22 cellular contexts compared by ENCODE assay signal in the genomic region with DNA sequence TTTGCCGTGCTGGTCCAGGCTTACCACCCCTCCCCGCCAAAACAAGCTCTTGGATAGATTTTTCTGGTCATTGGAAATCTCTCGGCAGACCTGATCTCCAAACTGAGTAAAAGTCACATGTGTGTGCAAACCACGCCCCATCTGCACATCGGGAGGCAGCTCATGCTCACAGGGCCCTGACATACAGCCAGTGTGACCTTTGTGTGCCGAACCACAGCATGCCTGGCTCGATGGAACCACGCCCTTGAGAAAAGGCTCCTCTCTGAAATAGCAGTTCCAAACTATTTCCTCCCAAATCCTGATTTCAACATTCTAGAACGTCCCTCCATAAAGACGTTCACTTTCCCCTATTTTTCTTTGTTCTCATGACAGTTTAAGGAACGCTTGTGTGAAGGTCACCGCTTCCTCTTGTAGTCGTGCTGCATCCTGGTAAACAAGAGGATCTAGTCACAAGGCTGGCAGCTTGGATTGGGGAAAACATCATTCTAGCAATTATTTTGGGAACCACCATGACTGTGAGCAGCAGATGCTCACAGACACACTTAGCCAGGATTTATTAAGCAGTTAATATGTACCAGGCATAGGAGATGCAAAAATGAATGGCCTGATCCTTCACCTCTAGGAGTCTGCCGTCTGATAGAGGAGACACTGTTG.
"Had no signal": no experiment of that assay in that cellular context is flagged by ENCODE, and none has a peak within 500 bp of the region (broad histone marks: within the 10 kb centered on the region; RNA-seq: fewer than 3 reads in every experiment).

No MANE protein-coding gene starts in this region.

- H3K4me3 ChIP-seq: body of pancreas, lung, prostate gland, skin epidermis, stomach, thoracic aorta had no signal

- H3K27me3 ChIP-seq: body of pancreas, stomach had no signal

- H3K4me1 ChIP-seq: body of pancreas, prostate gland, stomach had no signal

- H3K27ac ChIP-seq: body of pancreas, prostate gland, skin epidermis, stomach, thoracic aorta had no signal

- H3K9me3 ChIP-seq: body of pancreas, prostate gland, stomach, thoracic aorta had no signal

- H3K36me3 ChIP-seq: prostate gland, stomach, thoracic aorta had no signal

- FAIRE-seq: colon, endometrium had no signal

- ATAC-seq: activated CD4-positive, CD25-positive, alpha-beta regulatory T cell treated with anti-CD3 and anti-CD28 coated beads, Interleukin-2, amount 50 U/mL, for 24 hours; activated CD8-positive, alpha-beta T cell treated with anti-CD3 and anti-CD28 coated beads, Interleukin-2, amount 10 ng/mL, durations not matched to agents 7 days and 5 days; body of pancreas; esophagus mucosa; right cardiac atrium; stimulated activated effector memory CD8-positive, alpha-beta T cell treated with anti-CD3 and anti-CD28 coated beads, Interleukin-12 subunit alpha, Interleukin-12 subunit beta, amount 100 ng/mL, for 72 hours had no signal

- DNase-seq: activated CD4-positive, alpha-beta T cell treated with anti-CD3 and anti-CD28 coated beads, Interleukin-2, amount 10 ng/mL, durations not matched to agents 7 days and 5 days; activated CD8-positive, alpha-beta T cell treated with anti-CD3 and anti-CD28 coated beads, Interleukin-2, amount 10 ng/mL, durations not matched to agents 7 days and 5 days; activated naive CD4-positive, alpha-beta T cell treated with Interleukin-2 at 50 U/mL for 16 hours; activated naive CD8-positive, alpha-beta T cell treated with anti-CD3 and anti-CD28 coated beads, Interleukin-2, amount 10 ng/mL, durations not matched to agents 7 days and 5 days; activated T-cell treated with anti-CD3 and anti-CD28 coated beads, Interleukin-2, amount 50 U/mL, for 24 hours; body of pancreas; midbrain; right cardiac atrium; stimulated activated CD4-positive, alpha-beta T cell treated with anti-CD3 and anti-CD28 coated beads, Interleukin-15, amount 100 ng/mL, for 24 hours; stimulated activated CD4-positive, alpha-beta T cell treated with anti-CD3 and anti-CD28 coated beads, Interleukin-4, amount 100 ng/mL, for 1 hour; stomach; T-helper 1 cell; T-helper 9 cell had no signal
